In the genomic region with DNA sequence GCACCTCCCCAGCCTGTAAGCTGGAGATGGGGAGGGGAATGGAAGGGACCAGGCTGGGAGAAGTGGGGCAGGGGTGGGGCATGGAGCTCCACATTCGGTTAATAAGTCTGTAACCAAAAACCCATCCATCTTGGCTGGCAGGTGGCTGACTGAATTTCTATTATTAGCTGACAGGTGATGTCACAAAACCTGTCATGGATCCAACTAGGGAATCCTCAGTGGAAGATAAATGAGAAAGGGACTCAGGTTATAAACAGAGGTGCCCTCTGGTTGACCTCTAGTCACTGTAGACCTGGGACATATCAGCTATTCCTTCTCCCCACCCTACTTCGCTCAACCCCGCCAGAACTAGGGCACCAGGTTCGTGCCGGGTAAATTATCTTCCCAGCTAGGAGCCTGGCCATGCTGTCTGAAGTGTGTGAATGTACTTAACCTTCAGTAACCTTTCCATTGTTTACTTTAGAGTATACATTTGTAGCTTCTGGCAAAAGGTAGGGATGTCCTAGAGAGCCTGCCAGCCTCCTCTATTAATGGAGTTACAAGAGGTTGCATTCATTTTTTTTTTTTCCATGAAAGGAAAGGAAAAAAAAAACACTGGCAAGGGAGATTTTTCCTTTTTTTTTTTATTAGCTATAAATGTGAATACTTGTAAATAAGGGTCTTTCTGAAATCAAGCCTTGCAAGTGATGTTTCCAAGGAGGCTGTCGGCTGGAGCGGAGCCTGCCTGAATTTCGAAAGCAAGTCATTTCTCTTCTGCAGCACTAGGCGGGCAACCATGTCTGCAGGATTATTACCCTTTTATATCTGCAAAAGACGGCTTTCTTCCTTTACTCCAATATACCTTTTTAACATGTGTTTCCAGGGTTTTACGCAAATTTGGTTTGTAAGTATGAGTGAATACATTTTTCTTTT, we compare ENCODE assay signal across 11 cellular contexts.
A peak's percentile ranks its signal among the peaks of the same experiment; 100 is the strongest.
DNase-seq lines count a peak whose midpoint lies in the region; ATAC-seq and TF ChIP-seq lines count a peak whose summit lies in the region.
"Had no signal": no experiment of that assay in that cellular context is flagged by ENCODE, and none has a peak within 500 bp of the region (broad histone marks: within the 10 kb centered on the region; RNA-seq: fewer than 3 reads in every experiment).

No MANE protein-coding gene starts in this region.

- H3K56ac ChIP-seq in IMR-90 (ENCODE audit: extremely low read depth, insufficient read depth, low read length), result no peak overlapping the region

- no peak overlapping the region for H2BK15ac ChIP-seq in IMR-90 (ENCODE audit: low read depth, low read length)

- H2AK9ac ChIP-seq in IMR-90 (replicated peaks; ENCODE audit: low read depth, low read length, poor library complexity), result no peak overlapping the region

- H3K9ac ChIP-seq in IMR-90 (ENCODE audit: low read depth, low read length), result no peak overlapping the region

- H4K91ac ChIP-seq in IMR-90 (ENCODE audit: insufficient read depth, low read depth, low read length), result no peak overlapping the region

- H3K4me3 ChIP-seq in IMR-90 (ENCODE audit: insufficient read depth, low read depth, low read length) (no peak overlapping the region), esophagus (ENCODE audit: low read depth in 1 of 2, low read length in 2 of 2) (no peak overlapping the region)

- H3K9me3 Mint-ChIP-seq in activated CD4-positive, alpha-beta memory T cell treated with anti-CD3 and anti-CD28 coated beads for 36 hours, result no peaks in the 10 kb centered on the region
- H3K9me3 Mint-ChIP-seq: activated naive CD8-positive, alpha-beta T cell treated with anti-CD3 and anti-CD28 coated beads, Interleukin-2, amount 10 ng/mL, durations not matched to agents 7 days and 5 days; stimulated activated naive CD8-positive, alpha-beta T cell treated with anti-CD3 and anti-CD28 coated beads, Interleukin-15, Interleukin-2, amounts not matched to agents 100 ng/mL and 50 ng/mL, for 24 hours had no signal

- no peak overlapping the region for H3K4me2 ChIP-seq in IMR-90 (ENCODE audit: low read depth, low read length)

- H4K20me1 ChIP-seq in IMR-90 (ENCODE audit: insufficient read depth, low read length), result no peaks in the 10 kb centered on the region

- H3K4me1 Mint-ChIP-seq in activated CD4-positive, alpha-beta memory T cell treated with anti-CD3 and anti-CD28 coated beads for 36 hours (ENCODE audit: low read depth), result peaks cover 13% of the 10 kb centered on the region

- H2BK120ac ChIP-seq in IMR-90 (ENCODE audit: low read depth, low read length), result no peak overlapping the region

- ATAC-seq in IMR-90 (ENCODE audit: low read depth) (no peak), GM18861 (IDR thresholded peaks at IDR 0.05; ENCODE audit: unreplicated experiment) (no peak), GM21515 (IDR thresholded peaks at IDR 0.05; ENCODE audit: unreplicated experiment) (no peak)

- no peak for TF ChIP-seq CTCF in IMR-90 (conservative IDR thresholded peaks at IDR 0.05; ENCODE audit: low read depth, low read length)

- peaks cover 47% of the 10 kb centered on the region for H3K36me3 ChIP-seq in IMR-90 (ENCODE audit: control insufficient read depth, insufficient read depth, low read length)
- peaks cover 17 to 22% of the 10 kb centered on the region in 2 donors for H3K36me3 ChIP-seq in esophagus (ENCODE audit: control insufficient read depth in 2 of 2, insufficient read depth in 2 of 2, low read length in 1 of 2)

- no peak for TF ChIP-seq RAD21 in IMR-90 (IDR thresholded peaks at IDR 0.05; ENCODE audit: low read length)

- POLR2A ChIA-PET in IMR-90 (lab: Charles Lee; ENCODE audit: unreplicated experiment), result no interaction called here
- POLR2A ChIA-PET in activated CD4-positive, alpha-beta memory T cell treated with anti-CD3 and anti-CD28 coated beads for 36 hours (lab: Charles Lee), result no interaction called here

- no peaks in the 10 kb centered on the region for H3K27me3 Mint-ChIP-seq in activated CD4-positive, alpha-beta memory T cell treated with anti-CD3 and anti-CD28 coated beads for 36 hours
- H3K27me3 Mint-ChIP-seq: activated naive CD8-positive, alpha-beta T cell treated with anti-CD3 and anti-CD28 coated beads, Interleukin-2, amount 10 ng/mL, durations not matched to agents 7 days and 5 days; stimulated activated naive CD8-positive, alpha-beta T cell treated with anti-CD3 and anti-CD28 coated beads, Interleukin-15, Interleukin-2, amounts not matched to agents 100 ng/mL and 50 ng/mL, for 24 hours had no signal

- no TSS peak for BruUV-seq in IMR-90 (replicated peaks; lab: Mats Ljungman, UMichigan)

- H3K36me3 Mint-ChIP-seq in activated CD4-positive, alpha-beta memory T cell treated with anti-CD3 and anti-CD28 coated beads for 36 hours, result peaks cover 27% of the 10 kb centered on the region

- CTCF ChIA-PET in IMR-90 (lab: Yijun Ruan, JAX), result interaction anchor here (1.5 kb wide), 1 partner anchor 152 kb away, joined by 8 read pairs; no protein-coding TSS in a partner anchor
- CTCF ChIA-PET in activated CD4-positive, alpha-beta memory T cell treated with anti-CD3 and anti-CD28 coated beads for 36 hours (lab: Charles Lee), result interaction anchor here (1.0 to 5.3 kb wide), 3 partner anchors 49 to 153 kb away, joined by 3 to 38 read pairs (median 4); no protein-coding TSS in a partner anchor

- no peak overlapping the region for H2BK5ac ChIP-seq in IMR-90 (ENCODE audit: low read depth, low read length, poor library complexity, severe bottlenecking)

- H3K18ac ChIP-seq in IMR-90 (ENCODE audit: low read depth, low read length), result no peak overlapping the region

- dilution Hi-C loops in IMR-90 (cut with HindIII; ENCODE audit: low sequenced_read_pairs, unreplicated experiment), result no loop called here

- H3K23ac ChIP-seq in IMR-90 (ENCODE audit: low read depth, low read length), result no peak overlapping the region

- no peak overlapping the region for H3K4ac ChIP-seq in IMR-90 (ENCODE audit: low read depth, low read length)

- no peak overlapping the region for H2BK20ac ChIP-seq in IMR-90 (ENCODE audit: low read depth, low read length)

- H3K9me3 ChIP-seq in IMR-90 (ENCODE audit: control insufficient read depth, insufficient read depth, low read length) (no peaks in the 10 kb centered on the region), esophagus (ENCODE audit: control insufficient read depth in 2 of 2, insufficient read depth in 1 of 2, low read depth in 1 of 2, low read length in 1 of 2) (no peaks in the 10 kb centered on the region)

- no peak overlapping the region for H2AK5ac ChIP-seq in IMR-90 (ENCODE audit: low read depth, low read length)

- H3K79me1 ChIP-seq in IMR-90 (ENCODE audit: low read depth in 1 of 2, low read length in 2 of 2), result peaks cover 6 to 11% of the 10 kb centered on the region in 2 experiments

- in situ Hi-C loops in IMR-90 (cut with MboI; ENCODE audit: low sequenced_read_pairs), result loop anchor here (10.0 to 25.0 kb wide), 2 partner anchors 623 to 1850 kb away; no protein-coding TSS in a partner anchor

- no peak for TF ChIP-seq POLR2A in IMR-90 (IDR thresholded peaks at IDR 0.05; ENCODE audit: low read depth, low read length)

- H3K4me1 ChIP-seq in IMR-90 (ENCODE audit: control insufficient read depth, insufficient read depth, low read length) (peaks cover 3% of the 10 kb centered on the region; the same call in 1 of the 2 replicates), esophagus (ENCODE audit: control insufficient read depth in 2 of 2, insufficient read depth in 2 of 2, low read length in 1 of 2) (peaks cover 0 to 7% of the 10 kb centered on the region in 2 donors)

- DNase-seq in IMR-90 (no peak), NCI-H345 (lab: John Stamatoyannopoulos, UW) (peak; percentile 94), putamen (ENCODE audit: low spot score) (peak; percentile 29), medulla oblongata (ENCODE audit: extremely low spot score) (no peak)
- DNase-seq in activated CD4-positive, alpha-beta memory T cell treated with anti-CD3 and anti-CD28 coated beads for 36 hours, result no peak
- DNase-seq: activated naive CD8-positive, alpha-beta T cell treated with anti-CD3 and anti-CD28 coated beads, Interleukin-2, amount 10 ng/mL, durations not matched to agents 7 days and 5 days; KG1 had no signal

- H2AFZ ChIP-seq in IMR-90 (replicated peaks; ENCODE audit: low read length, poor library complexity), result no peak overlapping the region

- intact Hi-C loops in IMR-90 (cut with micrococcal nuclease), result no loop called here
- intact Hi-C loops in activated CD4-positive, alpha-beta memory T cell treated with anti-CD3 and anti-CD28 coated beads for 36 hours (cut with micrococcal nuclease), result loop anchor here (10.0 kb wide), 1 partner anchor 623 kb away; no protein-coding TSS in a partner anchor

- no peak overlapping the region for H4K5ac ChIP-seq in IMR-90 (ENCODE audit: low read depth, low read length)

- H3K4me3 Mint-ChIP-seq in activated CD4-positive, alpha-beta memory T cell treated with anti-CD3 and anti-CD28 coated beads for 36 hours, result no peak overlapping the region
- H3K4me3 Mint-ChIP-seq: activated naive CD8-positive, alpha-beta T cell treated with anti-CD3 and anti-CD28 coated beads, Interleukin-2, amount 10 ng/mL, durations not matched to agents 7 days and 5 days; stimulated activated naive CD8-positive, alpha-beta T cell treated with anti-CD3 and anti-CD28 coated beads, Interleukin-15, Interleukin-2, amounts not matched to agents 100 ng/mL and 50 ng/mL, for 24 hours had no signal

- H3K14ac ChIP-seq in IMR-90 (replicated peaks; ENCODE audit: low read depth, low read length), result 0 out of 2 replicates have a peak overlapping the region, but pooled peaks have one; percentile 11

- H3K27me3 ChIP-seq in IMR-90 (ENCODE audit: control insufficient read depth, insufficient read depth, low read length) (no peaks in the 10 kb centered on the region), esophagus (ENCODE audit: control insufficient read depth in 1 of 2, insufficient read depth in 2 of 2, low read length in 2 of 2) (no peaks in the 10 kb centered on the region)

- no peak overlapping the region for H3K27ac Mint-ChIP-seq in activated CD4-positive, alpha-beta memory T cell treated with anti-CD3 and anti-CD28 coated beads for 36 hours
- H3K27ac Mint-ChIP-seq: activated naive CD8-positive, alpha-beta T cell treated with anti-CD3 and anti-CD28 coated beads, Interleukin-2, amount 10 ng/mL, durations not matched to agents 7 days and 5 days; stimulated activated naive CD8-positive, alpha-beta T cell treated with anti-CD3 and anti-CD28 coated beads, Interleukin-15, Interleukin-2, amounts not matched to agents 100 ng/mL and 50 ng/mL, for 24 hours had no signal

- H3K27ac ChIP-seq in IMR-90 (ENCODE audit: insufficient read depth, low read length) (no peak overlapping the region), esophagus (ENCODE audit: low read depth in 2 of 2, low read length in 1 of 2) (peak overlapping the region; percentile 57 to 78)

- no CpG with 5 or more reads among the region's 11 CpGs for WGBS in IMR-90 (ENCODE audit: extremely low coverage in 2 of 2, insufficient read length in 1 of 2), 2 experiments
- WGBS in esophagus, 2 donors, result 58 to 65% methylated on average over 11 of the region's 11 CpGs

- no peak overlapping the region for H4K8ac ChIP-seq in IMR-90 (ENCODE audit: low read depth in 2 of 2, low read length in 2 of 2)

- H3K9me1 ChIP-seq in IMR-90 (ENCODE audit: insufficient read depth, low read length), result peaks cover 6% of the 10 kb centered on the region; the same call in 1 of the 2 replicates

TF ChIP-seq in IMR-90, 13 proteins besides CTCF, POLR2A, EP300 and RAD21 (continues in another document):
- TF ChIP-seq BHLHE40 (IDR thresholded peaks at IDR 0.05; ENCODE audit: low read depth, low read length), result no peak
- TF ChIP-seq NFE2L2 (IDR thresholded peaks at IDR 0.05; ENCODE audit: low read depth, low read length), result no peak

Comparison
In these comparisons a context has a peak if more than half of its experiments do, and no peak if none do; other contexts are left out.
1. DNase-seq: peak in NCI-H345 (single experiment) and putamen (single experiment); none in IMR-90 (single experiment), activated CD4-positive, alpha-beta memory T cell treated with anti-CD3 and anti-CD28 coated beads for 36 hours (single experiment) and medulla oblongata (single experiment).